ENCODE assay signal across 9 cellular contexts in the genomic region with DNA sequence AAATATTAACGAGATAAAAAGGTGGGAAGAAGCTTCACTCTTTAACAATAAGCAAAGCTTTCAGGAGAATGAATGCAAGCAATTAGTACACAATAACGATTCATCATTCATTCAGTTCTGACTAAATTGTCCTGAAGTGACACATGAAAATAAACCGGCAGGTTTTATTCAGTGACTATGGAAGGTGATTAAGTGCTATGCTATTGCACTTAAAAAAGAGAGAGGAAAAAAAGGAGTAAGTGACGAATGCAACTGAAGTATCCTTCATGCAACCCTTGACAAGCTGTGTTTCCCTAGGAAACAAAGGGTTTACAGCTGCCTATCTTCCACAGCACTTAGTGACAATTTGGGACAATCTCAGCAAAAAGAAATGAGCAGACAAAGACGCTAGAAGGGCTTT. TPM values are rescaled to one million over a fixed set of nuclear protein-coding genes. Genes with fewer than 3 reads are reported as not detected.
A peak's percentile ranks its signal among the peaks of the same experiment; 100 is the strongest.
DNase-seq lines count a peak whose midpoint lies in the region; ATAC-seq and TF ChIP-seq lines count a peak whose summit lies in the region.
"Had no signal": no experiment of that assay in that cellular context is flagged by ENCODE, and none has a peak within 500 bp of the region (broad histone marks: within the 10 kb centered on the region; RNA-seq: fewer than 3 reads in every experiment).

No MANE protein-coding gene starts in this region.

- no peak for TF ChIP-seq POLR2A in gastroesophageal sphincter (IDR thresholded peaks at IDR 0.05)
- no peak for TF ChIP-seq POLR2A in adrenal gland (IDR thresholded peaks at IDR 0.05)

- H3K9me3 Mint-ChIP-seq in activated T-cell treated with anti-CD3 and anti-CD28 coated beads, Interleukin-2, amount 50 U/mL, for 24 hours = peaks cover 17% of the 10 kb centered on the region
- H3K9me3 Mint-ChIP-seq in T-cell = peaks cover 8 to 13% (median 8%) of the 10 kb centered on the region in 3 donors
- H3K9me3 Mint-ChIP-seq in stimulated activated naive CD8-positive, alpha-beta T cell treated with anti-CD3 and anti-CD28 coated beads, Interleukin-15, amount 100 ng/mL, for 72 hours = peaks cover 10 to 12% of the 10 kb centered on the region in 2 donors

- no peak for TF ChIP-seq EP300 in gastroesophageal sphincter (IDR thresholded peaks at IDR 0.05)

- ATAC-seq in T-cell (replicated peaks in 1 of 4) = no peak
- ATAC-seq in gastroesophageal sphincter = no peak
- ATAC-seq in stimulated activated naive CD8-positive, alpha-beta T cell treated with anti-CD3 and anti-CD28 coated beads, Interleukin-15, amount 100 ng/mL, for 72 hours = no peak
- no peak for ATAC-seq in left lobe of liver
- no peak for ATAC-seq in HG03354 (IDR thresholded peaks at IDR 0.05; ENCODE audit: poor library complexity, severe bottlenecking, unreplicated experiment)

- H3K4me3 Mint-ChIP-seq in activated T-cell treated with anti-CD3 and anti-CD28 coated beads, Interleukin-2, amount 50 U/mL, for 24 hours = peak overlapping the region; percentile 74
- H3K4me3 Mint-ChIP-seq in T-cell = peak overlapping the region; percentile 64 to 99 (median 73)
- H3K4me3 Mint-ChIP-seq in stimulated activated naive CD8-positive, alpha-beta T cell treated with anti-CD3 and anti-CD28 coated beads, Interleukin-15, amount 100 ng/mL, for 72 hours = peak overlapping the region; percentile 81 to 85

- POLR2A ChIA-PET in T-cell (lab: Charles Lee) = interaction anchor here in 1 of 2 donors (0.6 kb wide), 1 partner anchor 141 kb away, joined by 4 read pairs; no protein-coding TSS in a partner anchor

- CTCF ChIA-PET in T-cell (lab: Charles Lee) = interaction anchor here in 1 of 2 donors (0.6 kb wide), 1 partner anchor 141 kb away, joined by 3 read pairs; no protein-coding TSS in a partner anchor

- peaks cover 30% of the 10 kb centered on the region for H3K4me1 Mint-ChIP-seq in activated T-cell treated with anti-CD3 and anti-CD28 coated beads, Interleukin-2, amount 50 U/mL, for 24 hours (ENCODE audit: low read depth)
- peaks cover 35 to 48% (median 39%) of the 10 kb centered on the region in 3 donors for H3K4me1 Mint-ChIP-seq in T-cell
- H3K4me1 Mint-ChIP-seq in stimulated activated naive CD8-positive, alpha-beta T cell treated with anti-CD3 and anti-CD28 coated beads, Interleukin-15, amount 100 ng/mL, for 72 hours = peaks cover 23% of the 10 kb centered on the region

- peak overlapping the region in 3 of 4 donors; percentile 67 to 84 (median 67) for H3K27ac ChIP-seq in gastroesophageal sphincter
- H3K27ac ChIP-seq in adrenal gland = no peak overlapping the region
- H3K27ac ChIP-seq: HL-60 had no signal

- peak overlapping the region; percentile 79 for H3K27ac Mint-ChIP-seq in activated T-cell treated with anti-CD3 and anti-CD28 coated beads, Interleukin-2, amount 50 U/mL, for 24 hours
- peak overlapping the region; percentile 56 to 72 for H3K27ac Mint-ChIP-seq in T-cell
- peak overlapping the region in 1 of 2 donors; percentile 80 for H3K27ac Mint-ChIP-seq in stimulated activated naive CD8-positive, alpha-beta T cell treated with anti-CD3 and anti-CD28 coated beads, Interleukin-15, amount 100 ng/mL, for 72 hours

- H3K4me1 ChIP-seq in gastroesophageal sphincter (peaks cover 0 to 36% (median 10%) of the 10 kb centered on the region in 3 donors), adrenal gland (replicated peaks in 1 of 2) (peaks cover 11 to 21% of the 10 kb centered on the region in 2 donors)

- 34 to 40% methylated on average over 4 to 5 of the region's 5 CpGs for WGBS in gastroesophageal sphincter (ENCODE audit: low coverage in 1 of 2), 2 donors
- WGBS in adrenal gland, 4 donors = 65 to 78% (median 77%) methylated on average over 5 of the region's 5 CpGs

- intact Hi-C loops in adrenal gland (cut with DNase I) = no loop called here

- H3K36me3 Mint-ChIP-seq in activated T-cell treated with anti-CD3 and anti-CD28 coated beads, Interleukin-2, amount 50 U/mL, for 24 hours (ENCODE audit: low read depth) = peaks cover 66% of the 10 kb centered on the region
- H3K36me3 Mint-ChIP-seq in T-cell = peaks cover 29% of the 10 kb centered on the region

- H3K4me3 ChIP-seq in gastroesophageal sphincter = peak overlapping the region in 1 of 2 donors; percentile 55
- H3K4me3 ChIP-seq in adrenal gland = no peak overlapping the region

- H3K36me3 ChIP-seq in gastroesophageal sphincter (peaks cover 0 to 22% of the 10 kb centered on the region in 2 donors), adrenal gland (replicated peaks in 1 of 2) (peaks cover 0 to 16% of the 10 kb centered on the region in 2 donors)

- H3K27me3 ChIP-seq in gastroesophageal sphincter (no peaks in the 10 kb centered on the region), adrenal gland (no peaks in the 10 kb centered on the region)

- no peaks in the 10 kb centered on the region for H3K27me3 Mint-ChIP-seq in activated T-cell treated with anti-CD3 and anti-CD28 coated beads, Interleukin-2, amount 50 U/mL, for 24 hours
- no peaks in the 10 kb centered on the region for H3K27me3 Mint-ChIP-seq in T-cell
- no peaks in the 10 kb centered on the region for H3K27me3 Mint-ChIP-seq in stimulated activated naive CD8-positive, alpha-beta T cell treated with anti-CD3 and anti-CD28 coated beads, Interleukin-15, amount 100 ng/mL, for 72 hours

- H3K9me3 ChIP-seq in gastroesophageal sphincter (peaks cover 0 to 4% (median 0%) of the 10 kb centered on the region in 3 donors), adrenal gland (replicated peaks in 1 of 3) (no peaks in the 10 kb centered on the region)

- DNase-seq in activated T-cell treated with anti-CD3 and anti-CD28 coated beads, Interleukin-2, amount 50 U/mL, for 24 hours = no peak
- DNase-seq in activated T-cell treated with anti-CD3 and anti-CD28 coated beads, Interleukin-2, amount 50 U/mL, for 1 hour = no peak
- DNase-seq in T-cell (no peak), left lobe of liver (ENCODE audit: low spot score) (no peak), adrenal gland (no peak)
- no peak for DNase-seq in stimulated activated naive CD8-positive, alpha-beta T cell treated with anti-CD3 and anti-CD28 coated beads, Interleukin-15, amount 100 ng/mL, for 72 hours

- TF ChIP-seq CTCF in gastroesophageal sphincter (IDR thresholded peaks at IDR 0.05) (no peak), adrenal gland (IDR thresholded peaks at IDR 0.05) (no peak)

RNA-seq across cellular contexts. Expression of a gene that starts 1.4 kb away (rescaled TPM):
- total RNA-seq in T-cell (1 to 10 TPM; 5.0 to 9.6 (median 8.6) TPM), gastroesophageal sphincter (10 to 100 TPM; 10.4 to 19.5 (median 13.5) TPM), left lobe of liver (7.1 TPM), adrenal gland (10 to 100 TPM in 6 of 8 donors, 1 to 10 TPM in 2; 5.9 to 16.7 (median 12.8) TPM)
- polyA plus RNA-seq in adrenal gland = 10 to 100 TPM in 2 of 3 donors, 1 to 10 TPM in 1; 9.8 to 20.1 (median 14.3) TPM

RNA-seq across cellular contexts. Expression of a gene that starts 4.2 kb away (rescaled TPM):
- total RNA-seq in T-cell (10 to 100 TPM; 12.3 to 15.8 (median 13.8) TPM), gastroesophageal sphincter (10 to 100 TPM; 11.6 to 23.8 (median 16.6) TPM), left lobe of liver (3.8 TPM), adrenal gland (10 to 100 TPM in 1 of 8 donors, 1 to 10 TPM in 7; 5.5 to 10.0 (median 8.3) TPM)
- 1 to 10 TPM; 2.6 to 9.9 (median 3.2) TPM for polyA plus RNA-seq in adrenal gland

RNA-seq across cellular contexts. Expression of a gene that starts 55.6 kb away (rescaled TPM):
- total RNA-seq in T-cell (10 to 100 TPM in 1 of 5 donors, 1 to 10 TPM in 4; 1.8 to 18.3 (median 4.2) TPM), gastroesophageal sphincter (10 to 100 TPM in 2 of 4 donors, 1 to 10 TPM in 2; 1.0 to 20.1 (median 9.8) TPM), left lobe of liver (3.2 TPM), adrenal gland (10 to 100 TPM in 7 of 8 donors, 1 to 10 TPM in 1; 9.9 to 81.3 (median 20.4) TPM)
- 10 to 100 TPM in 1 of 3 donors, 1 to 10 TPM in 2; 6.8 to 16.1 (median 8.6) TPM for polyA plus RNA-seq in adrenal gland

Comparison
In these comparisons a context has a peak if more than half of its experiments do, and no peak if none do; other contexts are left out.
1. H3K27ac ChIP-seq: peak in gastroesophageal sphincter (3 of 4); none in adrenal gland (0 of 5).
2. Peak in every context shown above with its lines, with median percentiles within 50 percentile points of each other: H3K4me3 Mint-ChIP-seq.